ENCODE assay signal across 9 cellular contexts in genomic region chr12:122020795-122021192, GRCh38. TPM values are rescaled to one million over a fixed set of nuclear protein-coding genes. Genes with fewer than 3 reads are reported as not detected.
DNase-seq lines count a peak whose midpoint lies in the region; ATAC-seq and TF ChIP-seq lines count a peak whose summit lies in the region.
"Had no signal": no experiment of that assay in that cellular context is flagged by ENCODE, and none has a peak within 500 bp of the region (broad histone marks: within the 10 kb centered on the region; RNA-seq: fewer than 3 reads in every experiment).

No MANE protein-coding gene starts in this region.

- peaks cover 11% of the 10 kb centered on the region for H3K4me1 ChIP-seq in Panc1 (ENCODE audit: control insufficient read depth, insufficient read depth, low read length)
- peaks cover 4% of the 10 kb centered on the region for H3K4me1 ChIP-seq in parathyroid adenoma

- TF ChIP-seq CTCF in Panc1 (IDR thresholded peaks at IDR 0.05) (no peak), epithelial cell of esophagus (IDR thresholded peaks at IDR 0.05; ENCODE audit: insufficient read depth, low read depth, low read length, missing control alignments) (no peak), parathyroid adenoma (IDR thresholded peaks at IDR 0.05) (no peak)

- H3K9ac ChIP-seq in parathyroid adenoma = no peak overlapping the region

- H3K27ac ChIP-seq in Panc1 (ENCODE audit: low read length) (peak overlapping the region; percentile 74), parathyroid adenoma (peak overlapping the region; percentile 61)

- H2AFZ ChIP-seq in parathyroid adenoma = peak overlapping the region; percentile 87

- peak overlapping the region; percentile 88 for H3K4me2 ChIP-seq in parathyroid adenoma (ENCODE audit: low read length)

- CTCF ChIA-PET in Panc1 (lab: Charles Lee) = no interaction called here

- in situ Hi-C loops in Panc1 (cut with HindIII; ENCODE audit: low pct_unique_long_range_greater_than_20kb, low sequenced_read_pairs) = no loop called here

- H3K27me3 ChIP-seq in Panc1 (ENCODE audit: control insufficient read depth, insufficient read depth, low read length) (no peaks in the 10 kb centered on the region), parathyroid adenoma (ENCODE audit: control insufficient read depth, insufficient read depth, low read length) (no peaks in the 10 kb centered on the region)

- H3K9me3 ChIP-seq in Panc1 (ENCODE audit: control insufficient read depth, insufficient read depth, low read depth, low read length) (no peaks in the 10 kb centered on the region), parathyroid adenoma (ENCODE audit: control insufficient read depth, low read length) (no peaks in the 10 kb centered on the region)

- ATAC-seq in Panc1 = no peak
- ATAC-seq in esophagus mucosa = no peak

- BruUV-seq in Panc1 (replicated peaks; lab: Mats Ljungman, UMichigan) = no TSS peak

- intact Hi-C loops in Panc1 (cut with micrococcal nuclease; ENCODE audit: unreplicated experiment) = no loop called here

- no peaks in the 10 kb centered on the region; the same call in 1 of the 2 replicates for H3K36me3 ChIP-seq in Panc1 (ENCODE audit: control insufficient read depth, insufficient read depth, low read length)
- H3K36me3 ChIP-seq in parathyroid adenoma (ENCODE audit: control insufficient read depth, insufficient read depth, low read length) = no peaks in the 10 kb centered on the region

- POLR2A ChIA-PET in Panc1 (lab: Charles Lee) = no interaction called here

- no peak for DNase-seq in Panc1 (ENCODE audit: low read depth, low spot score)
- no peak for DNase-seq in epithelial cell of esophagus (ENCODE audit: low read depth)
- no peak for DNase-seq in NCI-H146 (lab: John Stamatoyannopoulos, UW)
- no peak for DNase-seq in SKM-1 treated with dmso at 0.1 percent for 144 hours (lab: John Stamatoyannopoulos, UW; ENCODE audit: unreplicated experiment)
- no peak for DNase-seq in NCI-H1694 treated with DMSO at 0.1 percent for 48 hours (lab: John Stamatoyannopoulos, UW)
- DNase-seq: T-helper 9 cell had no signal

- H3K79me2 ChIP-seq in parathyroid adenoma = peaks cover 16% of the 10 kb centered on the region

- H3K4me3 ChIP-seq in GM08714 (ENCODE audit: low read length) (peak overlapping the region; percentile 72; the same call in 1 of the 2 replicates), Panc1 (ENCODE audit: low read depth in 2 of 2, low read length in 2 of 2) (peak overlapping the region; percentile 51 to 69), epithelial cell of esophagus (ENCODE audit: low read length) (peak overlapping the region; percentile 48), parathyroid adenoma (ENCODE audit: low read depth, low read length) (peak overlapping the region; percentile 54)

RNA-seq across cellular contexts. Expression of gene BCL7A, which starts 0.9 kb away (rescaled TPM):
- total RNA-seq in Panc1 (2021; ENCODE audit: unreplicated experiment) (14.5 TPM), esophagus mucosa (2.3 TPM)
- polyA plus RNA-seq in Panc1 (2012; ENCODE audit: insufficient read length) = 15.1 TPM

RNA-seq across cellular contexts. Expression of gene MLXIP, which starts 57.8 kb away (rescaled TPM):
- total RNA-seq in Panc1 (2021; ENCODE audit: unreplicated experiment) = 124 TPM
- 115 TPM for polyA plus RNA-seq in Panc1 (2012; ENCODE audit: insufficient read length)
- total RNA-seq in esophagus mucosa = 13.1 TPM
